Comparison of ENCODE assay signal across 8 cellular contexts in genomic region chr16:59192551-59193199, GRCh38.
A peak's percentile ranks its signal among the peaks of the same experiment; 100 is the strongest.
DNase-seq lines count a peak whose midpoint lies in the region; ATAC-seq and TF ChIP-seq lines count a peak whose summit lies in the region.

No MANE protein-coding gene starts in this region.

- no peak overlapping the region for H3K4me3 ChIP-seq in HFF-Myc (replicated peaks; ENCODE audit: low read depth, low read length)

- peak; percentile 28 for DNase-seq in ELR (ENCODE audit: low read depth)
- no peak for DNase-seq in HFF-Myc (ENCODE audit: extremely low read depth, low read depth)
- DNase-seq in RPMI8226, result peak; percentile 54
- peak; percentile 69 for DNase-seq in islet precursor cell
- DNase-seq in effector CD4-positive, alpha-beta T cell, result no peak
- DNase-seq in NCI-H1105 (lab: John Stamatoyannopoulos, UW), result no peak
- DNase-seq in NCI-H345 (lab: John Stamatoyannopoulos, UW), result no peak

- ATAC-seq in HG03469 (IDR thresholded peaks at IDR 0.05; ENCODE audit: unreplicated experiment), result no peak

- TF ChIP-seq CTCF in HFF-Myc (IDR thresholded peaks at IDR 0.05; ENCODE audit: low read depth, low read length, missing control alignments), result peak; percentile 41

Comparison
In these comparisons a context has a peak if more than half of its experiments do, and no peak if none do; other contexts are left out.
1. DNase-seq: peak in ELR (single experiment), RPMI8226 (single experiment) and islet precursor cell (single experiment); none in HFF-Myc (single experiment), effector CD4-positive, alpha-beta T cell (single experiment), NCI-H1105 (single experiment) and NCI-H345 (single experiment).